In the genomic region with DNA sequence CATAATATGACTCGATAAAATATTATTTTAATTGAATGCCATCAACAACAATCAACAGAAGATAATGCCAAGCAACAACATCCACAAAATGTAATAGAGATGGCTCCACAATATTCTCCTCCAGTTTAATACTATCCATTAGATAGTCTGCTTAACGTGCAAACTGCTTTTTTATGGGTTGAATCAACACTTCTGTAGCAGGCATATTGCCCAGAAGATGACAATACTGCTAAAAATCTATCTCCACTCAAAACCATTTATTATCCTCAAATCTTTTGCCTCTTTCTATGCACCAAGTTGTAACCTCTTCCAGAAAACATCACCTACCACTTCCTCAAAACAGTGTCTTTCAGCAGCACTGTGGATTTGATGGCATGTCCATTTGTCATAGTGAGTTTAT, we compare ENCODE assay signal across 22 cellular contexts.
"Had no signal": no experiment of that assay in that cellular context is flagged by ENCODE, and none has a peak within 500 bp of the region (broad histone marks: within the 10 kb centered on the region; RNA-seq: fewer than 3 reads in every experiment).

No MANE protein-coding gene starts in this region.

- H3K4me1 ChIP-seq: gastroesophageal sphincter, heart right ventricle had no signal

- H3K27me3 ChIP-seq: gastroesophageal sphincter, heart right ventricle had no signal

- H3K36me3 ChIP-seq: gastroesophageal sphincter, heart right ventricle had no signal

- ATAC-seq: activated T-cell treated with anti-CD3 and anti-CD28 coated beads, Interleukin-2, amount 50 U/mL, for 72 hours; gastroesophageal sphincter; heart right ventricle; WTC11 had no signal

- H3K4me3 ChIP-seq: gastroesophageal sphincter, heart right ventricle had no signal

- DNase-seq: activated CD4-positive, alpha-beta memory T cell treated with anti-CD3 and anti-CD28 coated beads, Interleukin-2, amount 10 ng/mL, durations not matched to agents 7 days and 5 days; activated CD4-positive, alpha-beta T cell treated with anti-CD3 and anti-CD28 coated beads for 1 hour; activated CD4-positive, alpha-beta T cell treated with anti-CD3 and anti-CD28 coated beads for 4 hours; activated CD4-positive, alpha-beta T cell treated with anti-CD3 and anti-CD28 coated beads, Interleukin-2, amount 10 ng/mL, durations not matched to agents 7 days and 5 days; activated CD4-positive, alpha-beta T cell treated with anti-CD3 and anti-CD28 coated beads, Interleukin-2, amount 50 U/mL, for 4 hours; activated CD8-positive, alpha-beta memory T cell treated with anti-CD3 and anti-CD28 coated beads, Interleukin-2, amount 50 U/mL, for 48 hours; activated gamma-delta T cell treated with Interleukin-2 at 50 U/mL for 16 hours; activated naive CD4-positive, alpha-beta T cell treated with anti-CD3 and anti-CD28 coated beads, Interleukin-2, amount 50 U/mL, for 16 hours; activated naive CD4-positive, alpha-beta T cell treated with Interleukin-2 at 50 U/mL for 16 hours; activated T-cell treated with anti-CD3 and anti-CD28 coated beads for 4 hours; activated T-cell treated with anti-CD3 and anti-CD28 coated beads, Interleukin-2, amount 50 U/mL, for 24 hours; activated T-cell treated with anti-CD3 and anti-CD28 coated beads, Interleukin-2, amount 50 U/mL, for 72 hours; amniotic stem cell; anterior cingulate cortex; caudate nucleus; effector CD8-positive, alpha-beta T cell; foreskin melanocyte; heart right ventricle; T-helper 2 cell had no signal

- H3K9me3 ChIP-seq: gastroesophageal sphincter, heart right ventricle had no signal

- H3K27ac ChIP-seq: gastroesophageal sphincter, heart right ventricle, VCaP had no signal
